In the genomic region with DNA sequence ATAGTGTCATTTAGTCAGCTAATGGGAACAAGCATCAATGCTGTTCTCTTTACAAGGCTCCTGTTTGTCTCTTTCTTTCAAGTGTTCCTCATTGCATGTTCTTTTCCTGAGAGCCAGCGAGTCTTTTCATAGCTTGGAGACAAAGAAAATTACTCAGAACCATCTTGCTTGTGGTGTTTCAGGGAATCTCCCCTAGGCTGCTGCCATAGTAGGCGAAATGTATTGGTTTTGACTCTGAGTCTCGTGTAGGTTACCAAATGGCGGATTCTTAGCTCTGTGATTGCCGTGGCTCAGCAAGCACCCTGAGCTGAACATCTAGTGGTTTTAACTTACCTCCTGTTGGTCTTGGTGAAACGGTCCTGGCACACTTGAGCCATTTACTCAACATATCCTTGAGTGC, we compare ENCODE assay signal across 9 cellular contexts.
DNase-seq lines count a peak whose midpoint lies in the region; ATAC-seq and TF ChIP-seq lines count a peak whose summit lies in the region.
"Had no signal": no experiment of that assay in that cellular context is flagged by ENCODE, and none has a peak within 500 bp of the region (broad histone marks: within the 10 kb centered on the region; RNA-seq: fewer than 3 reads in every experiment).

No MANE protein-coding gene starts in this region.

- H3K36me3 Mint-ChIP-seq in memory B cell: peaks cover 7% of the 10 kb centered on the region
- peaks cover 0 to 46% (median 18%) of the 10 kb centered on the region in 5 donors for H3K36me3 Mint-ChIP-seq in naive thymus-derived CD4-positive, alpha-beta T cell

- no peaks in the 10 kb centered on the region for H3K9me3 ChIP-seq in naive thymus-derived CD4-positive, alpha-beta T cell (ENCODE audit: control insufficient read depth in 2 of 3, low read length in 3 of 3)
- H3K9me3 ChIP-seq in left ventricle myocardium inferior (replicated peaks): no peaks in the 10 kb centered on the region

- POLR2A ChIA-PET in naive thymus-derived CD4-positive, alpha-beta T cell (lab: Charles Lee): no interaction called here

- CTCF ChIA-PET in naive thymus-derived CD4-positive, alpha-beta T cell (lab: Charles Lee): no interaction called here

- no peak overlapping the region for H3K4me3 ChIP-seq in naive thymus-derived CD4-positive, alpha-beta T cell (ENCODE audit: low read length)
- no peak overlapping the region for H3K4me3 ChIP-seq in left ventricle myocardium inferior

- H3K4me3 Mint-ChIP-seq in memory B cell: no peak overlapping the region
- peak overlapping the region in 3 of 10 donors; percentile 14 to 24 (median 23) for H3K4me3 Mint-ChIP-seq in naive thymus-derived CD4-positive, alpha-beta T cell

- no peaks in the 10 kb centered on the region for H3K27me3 ChIP-seq in naive thymus-derived CD4-positive, alpha-beta T cell (ENCODE audit: control insufficient read depth in 2 of 2, insufficient read depth in 2 of 2, low read length in 2 of 2)
- no peaks in the 10 kb centered on the region for H3K27me3 ChIP-seq in left ventricle myocardium inferior (ENCODE audit: low read depth)

- no peak for TF ChIP-seq POLR2A in erythroblast (IDR thresholded peaks at IDR 0.05; ENCODE audit: low read length)

- H3K27ac ChIP-seq in naive thymus-derived CD4-positive, alpha-beta T cell (ENCODE audit: low read depth, low read length): no peak overlapping the region
- H3K27ac ChIP-seq in left ventricle myocardium inferior (replicated peaks): no peak overlapping the region

- H3K9me3 Mint-ChIP-seq in memory B cell: no peaks in the 10 kb centered on the region
- H3K9me3 Mint-ChIP-seq in naive thymus-derived CD4-positive, alpha-beta T cell: peaks cover 0 to 3% (median 0%) of the 10 kb centered on the region in 11 donors

- peaks cover 0 to 4% of the 10 kb centered on the region in 2 donors for H3K4me1 ChIP-seq in naive thymus-derived CD4-positive, alpha-beta T cell (ENCODE audit: control insufficient read depth in 2 of 2, insufficient read depth in 2 of 2, low read length in 2 of 2)
- no peaks in the 10 kb centered on the region for H3K4me1 ChIP-seq in left ventricle myocardium inferior

- no peak for DNase-seq in memory B cell (ENCODE audit: low spot score in 2 of 2)
- no peak for DNase-seq in naive thymus-derived CD4-positive, alpha-beta T cell
- no peak for DNase-seq in left ventricle myocardium inferior
- DNase-seq in erythroblast (lab: John Stamatoyannopoulos, UW): no peak
- DNase-seq: left ventricle myocardium superior, MV-4-11 had no signal

- no peak for TF ChIP-seq CTCF in left ventricle myocardium inferior (IDR thresholded peaks at IDR 0.05; ENCODE audit: borderline replicate concordance)

- peak overlapping the region; percentile 93 for H3K27ac Mint-ChIP-seq in memory B cell
- no peak overlapping the region for H3K27ac Mint-ChIP-seq in naive thymus-derived CD4-positive, alpha-beta T cell

- intact Hi-C loops in naive thymus-derived CD4-positive, alpha-beta T cell (cut with micrococcal nuclease): no loop called here
- intact Hi-C loops in left ventricle myocardium inferior (cut with micrococcal nuclease): no loop called here

- peaks cover 50% of the 10 kb centered on the region for H3K4me1 Mint-ChIP-seq in memory B cell
- peaks cover 10 to 44% (median 28%) of the 10 kb centered on the region in 7 donors for H3K4me1 Mint-ChIP-seq in naive thymus-derived CD4-positive, alpha-beta T cell

- H3K36me3 ChIP-seq in naive thymus-derived CD4-positive, alpha-beta T cell (ENCODE audit: control insufficient read depth in 2 of 3, insufficient read depth in 3 of 3, low read length in 3 of 3): peaks cover 0 to 6% (median 0%) of the 10 kb centered on the region in 3 experiments
- H3K36me3 ChIP-seq in left ventricle myocardium inferior: no peaks in the 10 kb centered on the region

- peak; percentile 58 for ATAC-seq in GM18873 (IDR thresholded peaks at IDR 0.05; ENCODE audit: low FRiP score, unreplicated experiment)
- peak; percentile 34 for ATAC-seq in GM21526 (IDR thresholded peaks at IDR 0.05; ENCODE audit: low FRiP score, unreplicated experiment)
- peak; percentile 30 for ATAC-seq in HG03175 (IDR thresholded peaks at IDR 0.05; ENCODE audit: unreplicated experiment)
- ATAC-seq in memory B cell (ENCODE audit: low read depth): no peak
- ATAC-seq in naive thymus-derived CD4-positive, alpha-beta T cell: no peak
- ATAC-seq: left ventricle myocardium superior had no signal

- H3K27me3 Mint-ChIP-seq in memory B cell: no peaks in the 10 kb centered on the region
- no peaks in the 10 kb centered on the region for H3K27me3 Mint-ChIP-seq in naive thymus-derived CD4-positive, alpha-beta T cell

Comparison
In these comparisons a context has a peak if more than half of its experiments do, and no peak if none do; other contexts are left out.
1. ATAC-seq: peak in GM18873 (single experiment), GM21526 (single experiment) and HG03175 (single experiment); none in memory B cell (single experiment) and naive thymus-derived CD4-positive, alpha-beta T cell (single experiment).